In the genomic region with DNA sequence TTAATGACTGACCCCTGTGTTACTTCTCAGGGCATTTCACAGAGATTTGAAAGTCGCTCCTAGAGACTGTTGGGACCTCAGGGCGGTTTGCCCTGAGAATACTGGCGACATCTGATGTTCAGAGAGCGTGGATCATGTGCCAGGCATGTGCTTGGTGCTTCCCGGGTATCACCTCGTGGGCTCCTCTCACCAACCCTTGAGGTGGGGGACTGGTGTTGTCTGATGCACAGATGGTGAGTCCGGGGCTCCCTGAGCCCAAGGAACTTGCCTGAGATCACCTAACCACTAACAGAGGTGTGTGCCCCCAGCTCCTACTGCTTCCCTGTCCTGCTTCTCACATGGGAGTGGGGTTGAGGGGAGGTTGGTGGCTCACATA, we compare ENCODE assay signal across 2 cellular contexts.
TF ChIP-seq lines count a peak whose summit lies in the region.

No MANE protein-coding gene starts in this region.

TF ChIP-seq in liver, 16 proteins besides CTCF, POLR2A, EP300 and RAD21:
- TF ChIP-seq, protein P1, sequence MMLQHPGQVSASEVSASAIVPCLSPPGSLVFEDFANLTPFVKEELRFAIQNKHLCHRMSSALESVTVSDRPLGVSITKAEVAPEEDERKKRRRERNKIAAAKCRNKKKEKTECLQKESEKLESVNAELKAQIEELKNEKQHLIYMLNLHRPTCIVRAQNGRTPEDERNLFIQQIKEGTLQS (IDR thresholded peaks at IDR 0.05), result no peak
- TF ChIP-seq MAX (IDR thresholded peaks at IDR 0.05), result peak; percentile 25
- TF ChIP-seq FOXA1 (IDR thresholded peaks at IDR 0.05), result no peak
- no peak for TF ChIP-seq YY1 (IDR thresholded peaks at IDR 0.05)

TF ChIP-seq in HepG2, 621 proteins besides CTCF, POLR2A, EP300 and RAD21:
- TF ChIP-seq ZNF292 (CRISPR knock-in tag; IDR thresholded peaks at IDR 0.05; ENCODE audit: borderline replicate concordance, low read depth), result no peak
